In the genomic region with DNA sequence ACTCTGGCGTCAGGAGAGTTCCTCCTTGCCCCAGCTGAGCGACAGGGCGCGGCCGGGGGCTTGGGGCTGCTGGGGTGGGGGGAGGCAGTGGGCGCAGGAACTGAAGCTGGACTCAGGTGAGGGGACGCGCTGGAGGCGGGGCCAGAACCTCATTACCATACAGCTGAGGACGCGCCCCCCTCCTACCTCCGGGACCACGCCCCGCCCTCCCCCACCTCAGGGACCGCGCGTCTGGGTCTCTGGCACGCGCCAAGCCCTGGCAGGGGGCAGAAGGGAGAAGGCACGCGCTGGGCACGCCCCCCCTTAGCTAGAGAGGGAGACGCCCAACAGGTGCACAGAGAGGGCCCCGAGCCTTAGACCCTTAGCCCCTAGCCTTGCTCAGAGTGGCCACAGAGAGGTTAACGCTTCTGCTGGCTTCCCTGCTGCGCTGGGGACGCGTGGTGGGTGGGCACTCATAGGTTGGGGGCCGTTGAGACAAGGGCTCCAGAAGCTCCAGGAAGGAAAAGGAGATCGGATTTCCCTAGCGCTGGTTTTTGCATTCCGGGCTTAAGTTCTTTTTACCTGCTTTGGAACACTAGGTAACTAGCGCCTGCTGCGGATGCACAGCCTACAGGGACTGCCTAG, we compare ENCODE assay signal across 9 cellular contexts. TPM values are rescaled to one million over a fixed set of nuclear protein-coding genes. Genes with fewer than 3 reads are reported as not detected.
DNase-seq lines count a peak whose midpoint lies in the region; ATAC-seq and TF ChIP-seq lines count a peak whose summit lies in the region.
"Had no signal": no experiment of that assay in that cellular context is flagged by ENCODE, and none has a peak within 500 bp of the region (broad histone marks: within the 10 kb centered on the region; RNA-seq: fewer than 3 reads in every experiment).

No MANE protein-coding gene starts in this region.

- no peak for TF ChIP-seq CTCF in heart left ventricle (IDR thresholded peaks at IDR 0.05)
- no peak for TF ChIP-seq CTCF in glutamatergic neuron (IDR thresholded peaks at IDR 0.05; ENCODE audit: partially characterized antibody, unreplicated experiment)
- TF ChIP-seq CTCF in GM10266 (IDR thresholded peaks at IDR 0.05; ENCODE audit: control insufficient read depth, insufficient read depth, low read depth, missing control alignments) = no peak

- peaks cover 30% of the 10 kb centered on the region for H3K4me1 Mint-ChIP-seq in glutamatergic neuron (ENCODE audit: low read depth, unreplicated experiment)

- intact Hi-C loops in heart left ventricle (cut with DNase I) (loop anchor here in 3 of 10 donors (2.0 to 5.0 kb wide), 3 partner anchors 14 to 94 kb away; no protein-coding TSS in a partner anchor), Right ventricle myocardium inferior (cut with DNase I) (no loop called here)

- peak overlapping the region in 10 of 12 donors; percentile 30 to 90 (median 74) for H3K27ac ChIP-seq in heart left ventricle
- no peak overlapping the region; the same call in 1 of the 2 replicates for H3K27ac ChIP-seq in SJCRH30
- no peak overlapping the region for H3K27ac ChIP-seq in skeletal muscle tissue (ENCODE audit: low read depth, low read length)
- H3K27ac ChIP-seq: epithelial cell of prostate had no signal

- peak in 2 of 5 donors; percentile 27 to 60 for DNase-seq in heart left ventricle
- no peak for DNase-seq in Right ventricle myocardium inferior (ENCODE audit: missing footprints)
- DNase-seq in SJCRH30 = peak; percentile 39 to 40
- no peak for DNase-seq in glutamatergic neuron
- no peak for DNase-seq in GM10266 (ENCODE audit: extremely low spot score)

- H3K36me3 Mint-ChIP-seq in glutamatergic neuron (ENCODE audit: unreplicated experiment) = no peaks in the 10 kb centered on the region

- peak in 1 of 4 donors; percentile 1 for ATAC-seq in heart left ventricle
- no peak for ATAC-seq in Right ventricle myocardium inferior
- ATAC-seq in HG03280 (IDR thresholded peaks at IDR 0.05; ENCODE audit: unreplicated experiment) = no peak
- no peak for ATAC-seq in HG03108 (IDR thresholded peaks at IDR 0.05; ENCODE audit: unreplicated experiment)

- H3K27me3 ChIP-seq in heart left ventricle (peaks cover 3 to 79% (median 23%) of the 10 kb centered on the region in 9 donors), SJCRH30 (peaks cover 27% of the 10 kb centered on the region), skeletal muscle tissue (ENCODE audit: control insufficient read depth in 3 of 3, insufficient read depth in 3 of 3, low read length in 3 of 3) (peaks cover 68 to 71% (median 69%) of the 10 kb centered on the region in 3 donors)

- peaks cover 31% of the 10 kb centered on the region for H3K27me3 Mint-ChIP-seq in glutamatergic neuron (ENCODE audit: unreplicated experiment)

- H3K9ac ChIP-seq in skeletal muscle tissue (ENCODE audit: low read depth in 1 of 3, low read length in 3 of 3) = peak overlapping the region in 1 of 3 donors; percentile 43

- peak overlapping the region; percentile 91 for H3K4me3 Mint-ChIP-seq in glutamatergic neuron (ENCODE audit: unreplicated experiment)

- peaks cover 0 to 24% (median 0%) of the 10 kb centered on the region in 9 donors for H3K36me3 ChIP-seq in heart left ventricle
- H3K36me3 ChIP-seq in SJCRH30 = no peaks in the 10 kb centered on the region
- peaks cover 0 to 4% (median 0%) of the 10 kb centered on the region in 3 donors for H3K36me3 ChIP-seq in skeletal muscle tissue (ENCODE audit: control insufficient read depth in 3 of 3, insufficient read depth in 3 of 3, low read length in 3 of 3)

- whole genome bisulfite sequencing in heart left ventricle, 4 donors = 0 to 2% (median 1%) methylated on average over 18 to 34 of the region's 34 CpGs

- TF ChIP-seq POLR2A in heart left ventricle (IDR thresholded peaks at IDR 0.05) = no peak

- peaks cover 31% of the 10 kb centered on the region for H3K9me3 Mint-ChIP-seq in glutamatergic neuron (ENCODE audit: unreplicated experiment)

- H3K4me1 ChIP-seq in heart left ventricle = peaks cover 3 to 77% (median 50%) of the 10 kb centered on the region in 12 donors
- peaks cover 17% of the 10 kb centered on the region; the same call in 1 of the 2 replicates for H3K4me1 ChIP-seq in SJCRH30
- peaks cover 40 to 65% (median 50%) of the 10 kb centered on the region in 3 donors for H3K4me1 ChIP-seq in skeletal muscle tissue (ENCODE audit: control insufficient read depth in 3 of 3, insufficient read depth in 3 of 3, low read length in 3 of 3)

- H3K9me3 ChIP-seq in heart left ventricle = no peaks in the 10 kb centered on the region
- H3K9me3 ChIP-seq in SJCRH30 (replicated peaks) = no peaks in the 10 kb centered on the region
- no peaks in the 10 kb centered on the region for H3K9me3 ChIP-seq in skeletal muscle tissue (ENCODE audit: control insufficient read depth in 3 of 3, low read length in 3 of 3)

- no peak overlapping the region for H3K27ac Mint-ChIP-seq in glutamatergic neuron (ENCODE audit: unreplicated experiment)

- peak overlapping the region; percentile 22 to 85 (median 70) for H3K4me3 ChIP-seq in heart left ventricle
- H3K4me3 ChIP-seq in SJCRH30 = peak overlapping the region; percentile 56
- peak overlapping the region; percentile 67 to 77 (median 70) for H3K4me3 ChIP-seq in skeletal muscle tissue (ENCODE audit: low read length in 3 of 3)

RNA-seq across cellular contexts. Expression of gene DLL4, which starts 0.7 kb away (rescaled TPM):
- total RNA-seq in heart left ventricle (10 to 100 TPM in 6 of 9 donors, 1 to 10 TPM in 3; 4.7 to 20.8 (median 13.5) TPM), Right ventricle myocardium inferior (11.1 TPM), glutamatergic neuron (ENCODE audit: unreplicated experiment) (12.5 TPM), skeletal muscle tissue (11.5 TPM)
- 10 to 100 TPM in 1 of 2 donors, 1 to 10 TPM in 1; 6.8 to 11.1 TPM for polyA plus RNA-seq in heart left ventricle
- total RNA-seq in SJCRH30 (2014; rRNA removed; shearing (Covaris generic)) = 0.43 and 0.48 TPM in 2 replicates

RNA-seq across cellular contexts. Expression of gene CHAC1, which starts 24.8 kb away (rescaled TPM):
- total RNA-seq in heart left ventricle (1 to 10 TPM in 6 of 9 donors, under 1 TPM in 3; 0.72 to 5.3 (median 1.8) TPM), Right ventricle myocardium inferior (0.81 TPM), glutamatergic neuron (ENCODE audit: unreplicated experiment) (45.6 TPM), skeletal muscle tissue (0.52 TPM)
- polyA plus RNA-seq in heart left ventricle = 1 to 10 TPM; 2.4 to 6.1 TPM
- 1.0 and 2.5 TPM in 2 replicates for total RNA-seq in SJCRH30 (2014; rRNA removed; shearing (Covaris generic))

RNA-seq across cellular contexts. Expression of gene VPS18, which starts 34.2 kb away (rescaled TPM):
- total RNA-seq in heart left ventricle (10 to 100 TPM; 18.0 to 29.2 (median 23.1) TPM), Right ventricle myocardium inferior (20.6 TPM), glutamatergic neuron (ENCODE audit: unreplicated experiment) (33.5 TPM), skeletal muscle tissue (20.9 TPM)
- 10 to 100 TPM; 14.7 to 21.3 TPM for polyA plus RNA-seq in heart left ventricle
- 16.6 and 17.3 TPM in 2 replicates for total RNA-seq in SJCRH30 (2014; rRNA removed; shearing (Covaris generic))

RNA-seq across cellular contexts. Expression of gene RHOV, which starts 54.4 kb away (rescaled TPM):
- total RNA-seq in heart left ventricle (not detected), Right ventricle myocardium inferior (not detected), glutamatergic neuron (ENCODE audit: unreplicated experiment) (1.8 TPM), skeletal muscle tissue (1.0 TPM)
- not detected for polyA plus RNA-seq in heart left ventricle
- 0.61 and 0.84 TPM in 2 replicates for total RNA-seq in SJCRH30 (2014; rRNA removed; shearing (Covaris generic))

Comparison
In these comparisons a context has a peak if more than half of its experiments do, and no peak if none do; other contexts are left out.
1. DNase-seq: peak in SJCRH30 (2 of 2); none in Right ventricle myocardium inferior (single experiment), glutamatergic neuron (single experiment) and GM10266 (single experiment).
2. H3K27ac ChIP-seq: peak in heart left ventricle (10 of 12); none in SJCRH30 (single experiment) and skeletal muscle tissue (single experiment).
3. Peak in every context shown above with its lines, with median percentiles within 50 percentile points of each other: H3K4me3 ChIP-seq.